ENCODE assay signal across 1 cellular context in the genomic region with DNA sequence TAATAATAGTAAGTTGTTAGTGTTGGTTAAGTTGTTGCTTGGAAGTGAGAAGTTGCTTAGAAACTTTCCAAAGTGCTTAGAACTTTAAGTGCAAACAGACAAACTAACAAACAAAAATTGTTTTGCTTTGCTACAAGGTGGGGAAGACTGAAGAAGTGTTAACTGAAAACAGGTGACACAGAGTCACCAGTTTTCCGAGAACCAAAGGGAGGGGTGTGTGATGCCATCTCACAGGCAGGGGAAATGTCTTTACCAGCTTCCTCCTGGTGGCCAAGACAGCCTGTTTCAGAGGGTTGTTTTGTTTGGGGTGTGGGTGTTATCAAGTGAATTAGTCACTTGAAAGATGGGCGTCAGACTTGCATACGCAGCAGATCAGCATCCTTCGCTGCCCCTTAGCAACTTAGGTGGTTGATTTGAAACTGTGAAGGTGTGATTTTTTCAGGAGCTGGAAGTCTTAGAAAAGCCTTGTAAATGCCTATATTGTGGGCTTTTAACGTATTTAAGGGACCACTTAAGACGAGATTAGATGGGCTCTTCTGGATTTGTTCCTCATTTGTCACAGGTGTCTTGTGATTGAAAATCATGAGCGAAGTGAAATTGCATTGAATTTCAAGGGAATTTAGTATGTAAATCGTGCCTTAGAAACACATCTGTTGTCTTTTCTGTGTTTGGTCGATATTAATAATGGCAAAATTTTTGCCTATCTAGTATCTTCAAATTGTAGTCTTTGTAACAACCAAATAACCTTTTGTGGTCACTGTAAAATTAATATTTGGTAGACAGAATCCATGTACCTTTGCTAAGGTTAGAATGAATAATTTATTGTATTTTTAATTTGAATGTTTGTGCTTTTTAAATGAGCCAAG.
TF ChIP-seq lines count a peak whose summit lies in the region.

No MANE protein-coding gene starts in this region.

TF ChIP-seq in GM12878, 131 proteins besides CTCF, POLR2A, EP300 and RAD21 (continues in another document):
- TF ChIP-seq, protein P1, sequence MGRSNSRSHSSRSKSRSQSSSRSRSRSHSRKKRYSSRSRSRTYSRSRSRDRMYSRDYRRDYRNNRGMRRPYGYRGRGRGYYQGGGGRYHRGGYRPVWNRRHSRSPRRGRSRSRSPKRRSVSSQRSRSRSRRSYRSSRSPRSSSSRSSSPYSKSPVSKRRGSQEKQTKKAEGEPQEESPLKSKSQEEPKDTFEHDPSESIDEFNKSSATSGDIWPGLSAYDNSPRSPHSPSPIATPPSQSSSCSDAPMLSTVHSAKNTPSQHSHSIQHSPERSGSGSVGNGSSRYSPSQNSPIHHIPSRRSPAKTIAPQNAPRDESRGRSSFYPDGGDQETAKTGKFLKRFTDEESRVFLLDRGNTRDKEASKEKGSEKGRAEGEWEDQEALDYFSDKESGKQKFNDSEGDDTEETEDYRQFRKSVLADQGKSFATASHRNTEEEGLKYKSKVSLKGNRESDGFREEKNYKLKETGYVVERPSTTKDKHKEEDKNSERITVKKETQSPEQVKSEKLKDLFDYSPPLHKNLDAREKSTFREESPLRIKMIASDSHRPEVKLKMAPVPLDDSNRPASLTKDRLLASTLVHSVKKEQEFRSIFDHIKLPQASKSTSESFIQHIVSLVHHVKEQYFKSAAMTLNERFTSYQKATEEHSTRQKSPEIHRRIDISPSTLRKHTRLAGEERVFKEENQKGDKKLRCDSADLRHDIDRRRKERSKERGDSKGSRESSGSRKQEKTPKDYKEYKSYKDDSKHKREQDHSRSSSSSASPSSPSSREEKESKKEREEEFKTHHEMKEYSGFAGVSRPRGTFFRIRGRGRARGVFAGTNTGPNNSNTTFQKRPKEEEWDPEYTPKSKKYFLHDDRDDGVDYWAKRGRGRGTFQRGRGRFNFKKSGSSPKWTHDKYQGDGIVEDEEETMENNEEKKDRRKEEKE (IDR thresholded peaks at IDR 0.05): 0 out of 2 replicates have a peak, but pooled peaks have one; percentile 6
- TF ChIP-seq YBX1 (IDR thresholded peaks at IDR 0.05): no peak
- no peak for TF ChIP-seq KAT2A (conservative IDR thresholded peaks at IDR 0.05; ENCODE audit: control insufficient read depth, low read depth, low read length)
- TF ChIP-seq BCL3 (IDR thresholded peaks at IDR 0.05; ENCODE audit: borderline replicate concordance, insufficient read depth, low read depth, low read length, poor library complexity, severe bottlenecking): no peak
- TF ChIP-seq TCF12 (IDR thresholded peaks at IDR 0.05; ENCODE audit: low read depth, low read length): 0 out of 2 replicates have a peak, but pooled peaks have one; percentile 20
- no peak for TF ChIP-seq RFX5 (IDR thresholded peaks at IDR 0.05; ENCODE audit: low read depth, low read length)
- TF ChIP-seq CEBPB (IDR thresholded peaks at IDR 0.05; ENCODE audit: borderline replicate concordance in 1 of 2, low read depth in 2 of 2, low read length in 2 of 2): no peak
- no peak for TF ChIP-seq SIX5 (IDR thresholded peaks at IDR 0.05; ENCODE audit: low read depth, low read length, severe bottlenecking)
- no peak for TF ChIP-seq GABPA (IDR thresholded peaks at IDR 0.05; ENCODE audit: low read depth)
- TF ChIP-seq PBX3 (IDR thresholded peaks at IDR 0.05; ENCODE audit: insufficient replicate concordance, low read depth, low read length): peak; percentile 51
- no peak for TF ChIP-seq MTA3 (IDR thresholded peaks at IDR 0.05; ENCODE audit: borderline replicate concordance, low read length)
- no peak; the same call in 1 of the 2 replicates for TF ChIP-seq NKRF (conservative IDR thresholded peaks at IDR 0.05)
- no peak for TF ChIP-seq IRF4 (IDR thresholded peaks at IDR 0.05; ENCODE audit: low read depth, low read length)
- peak; percentile 1; the same call in 1 of the 2 replicates for TF ChIP-seq ESRRA (IDR thresholded peaks at IDR 0.05; ENCODE audit: low read length)
- TF ChIP-seq PRDM15 (CRISPR knock-in tag; IDR thresholded peaks at IDR 0.05): no peak
- TF ChIP-seq NRF1 (conservative IDR thresholded peaks at IDR 0.05; ENCODE audit: low read depth, low read length): no peak
- TF ChIP-seq FOS (IDR thresholded peaks at IDR 0.05; ENCODE audit: borderline replicate concordance, extremely low read depth, insufficient read length): no peak
- TF ChIP-seq NR2F1 (conservative IDR thresholded peaks at IDR 0.05): no peak; the same call in 1 of the 2 replicates
- TF ChIP-seq SKIL (IDR thresholded peaks at IDR 0.05; ENCODE audit: low read depth, poor library complexity, severe bottlenecking): peak; percentile 36
- TF ChIP-seq, protein P2, sequence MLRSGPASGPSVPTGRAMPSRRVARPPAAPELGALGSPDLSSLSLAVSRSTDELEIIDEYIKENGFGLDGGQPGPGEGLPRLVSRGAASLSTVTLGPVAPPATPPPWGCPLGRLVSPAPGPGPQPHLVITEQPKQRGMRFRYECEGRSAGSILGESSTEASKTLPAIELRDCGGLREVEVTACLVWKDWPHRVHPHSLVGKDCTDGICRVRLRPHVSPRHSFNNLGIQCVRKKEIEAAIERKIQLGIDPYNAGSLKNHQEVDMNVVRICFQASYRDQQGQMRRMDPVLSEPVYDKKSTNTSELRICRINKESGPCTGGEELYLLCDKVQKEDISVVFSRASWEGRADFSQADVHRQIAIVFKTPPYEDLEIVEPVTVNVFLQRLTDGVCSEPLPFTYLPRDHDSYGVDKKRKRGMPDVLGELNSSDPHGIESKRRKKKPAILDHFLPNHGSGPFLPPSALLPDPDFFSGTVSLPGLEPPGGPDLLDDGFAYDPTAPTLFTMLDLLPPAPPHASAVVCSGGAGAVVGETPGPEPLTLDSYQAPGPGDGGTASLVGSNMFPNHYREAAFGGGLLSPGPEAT (IDR thresholded peaks at IDR 0.05; ENCODE audit: low read depth): no peak; the same call in none of the 2 replicates
- no peak for TF ChIP-seq ATF2 (IDR thresholded peaks at IDR 0.05; ENCODE audit: low read length)
- no peak for TF ChIP-seq RCOR1 (conservative IDR thresholded peaks at IDR 0.05; ENCODE audit: low read depth, low read length)
- no peak for TF ChIP-seq CHD1 (IDR thresholded peaks at IDR 0.05; ENCODE audit: low read depth, low read length)
- TF ChIP-seq EED (IDR thresholded peaks at IDR 0.05; ENCODE audit: low read depth): no peak
- no peak; the same call in 1 of the 2 replicates for TF ChIP-seq NR2C1 (IDR thresholded peaks at IDR 0.05)
- no peak for TF ChIP-seq RELA (IDR thresholded peaks at IDR 0.05; ENCODE audit: borderline replicate concordance, partially characterized antibody)
- no peak for TF ChIP-seq MEF2B (IDR thresholded peaks at IDR 0.05; ENCODE audit: partially characterized antibody, poor library complexity, severe bottlenecking)
- no peak; the same call in 1 of the 2 replicates for TF ChIP-seq MEF2A (IDR thresholded peaks at IDR 0.05; ENCODE audit: insufficient read depth, low read depth, low read length)
- peak; percentile 87 for TF ChIP-seq SMAD5 (IDR thresholded peaks at IDR 0.05; ENCODE audit: low read depth)
- no peak for TF ChIP-seq STAT3 (IDR thresholded peaks at IDR 0.05; ENCODE audit: low read depth, low read length)
- TF ChIP-seq, protein P3, sequence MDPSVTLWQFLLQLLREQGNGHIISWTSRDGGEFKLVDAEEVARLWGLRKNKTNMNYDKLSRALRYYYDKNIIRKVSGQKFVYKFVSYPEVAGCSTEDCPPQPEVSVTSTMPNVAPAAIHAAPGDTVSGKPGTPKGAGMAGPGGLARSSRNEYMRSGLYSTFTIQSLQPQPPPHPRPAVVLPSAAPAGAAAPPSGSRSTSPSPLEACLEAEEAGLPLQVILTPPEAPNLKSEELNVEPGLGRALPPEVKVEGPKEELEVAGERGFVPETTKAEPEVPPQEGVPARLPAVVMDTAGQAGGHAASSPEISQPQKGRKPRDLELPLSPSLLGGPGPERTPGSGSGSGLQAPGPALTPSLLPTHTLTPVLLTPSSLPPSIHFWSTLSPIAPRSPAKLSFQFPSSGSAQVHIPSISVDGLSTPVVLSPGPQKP (IDR thresholded peaks at IDR 0.05; ENCODE audit: low read depth, low read length): no peak
- no peak for TF ChIP-seq STAT1 (conservative IDR thresholded peaks at IDR 0.05)
- no peak for TF ChIP-seq SREBF1 (IDR thresholded peaks at IDR 0.05; ENCODE audit: low read length)
- TF ChIP-seq SP1 (IDR thresholded peaks at IDR 0.05; ENCODE audit: low read depth, low read length): no peak
- no peak for TF ChIP-seq ZNF384 (IDR thresholded peaks at IDR 0.05; ENCODE audit: borderline replicate concordance, low read depth, low read length)
- TF ChIP-seq SUPT20H (IDR thresholded peaks at IDR 0.05; ENCODE audit: borderline replicate concordance, control insufficient read depth, low read depth, low read length): no peak
- TF ChIP-seq CHD2 (IDR thresholded peaks at IDR 0.05; ENCODE audit: borderline replicate concordance, low read depth, low read length): 0 out of 2 replicates have a peak, but pooled peaks have one; percentile 38
- TF ChIP-seq MTA2 (IDR thresholded peaks at IDR 0.05; ENCODE audit: low read depth): peak; percentile 37
- no peak for TF ChIP-seq SUZ12 (IDR thresholded peaks at IDR 0.05; ENCODE audit: unreplicated experiment)
